In genomic region chr1:189349600-189349999, GRCh38 we compare ENCODE assay signal across 14 cellular contexts.
DNase-seq lines count a peak whose midpoint lies in the region; FAIRE-seq and TF ChIP-seq lines count a peak whose summit lies in the region.
"Had no signal": no experiment of that assay in that cellular context is flagged by ENCODE, and none has a peak within 500 bp of the region (broad histone marks: within the 10 kb centered on the region; RNA-seq: fewer than 3 reads in every experiment).

No MANE protein-coding gene starts in this region.

- CTCF ChIA-PET in endothelial cell of umbilical vein (lab: Charles Lee) = no interaction called here

- TF ChIP-seq EP300 in ovary (IDR thresholded peaks at IDR 0.05) = no peak

- H3K36me3 ChIP-seq in endothelial cell of umbilical vein (ENCODE audit: control insufficient read depth in 2 of 2, extremely low read depth in 1 of 2, insufficient read depth in 2 of 2, low read length in 2 of 2) (no peaks in the 10 kb centered on the region), neuronal stem cell (replicated peaks in 1 of 2; ENCODE audit: control insufficient read depth in 2 of 2, insufficient read depth in 2 of 2, low read length in 2 of 2) (no peaks in the 10 kb centered on the region), ovary (no peaks in the 10 kb centered on the region)
- H3K36me3 ChIP-seq: BE2C had no signal

- H3K4me3 ChIP-seq in endothelial cell of umbilical vein (replicated peaks in 1 of 3; ENCODE audit: insufficient read depth in 1 of 3, low read depth in 1 of 3, low read length in 3 of 3) (no peak overlapping the region), neuronal stem cell (ENCODE audit: low read length in 2 of 2) (no peak overlapping the region), ovary (no peak overlapping the region)
- H3K4me3 ChIP-seq: A549 had no signal

- H3K9me1 ChIP-seq in endothelial cell of umbilical vein (replicated peaks; ENCODE audit: control insufficient read depth, extremely low read depth, insufficient read depth, low read length) = no peaks in the 10 kb centered on the region

- no peak overlapping the region for H3K27ac ChIP-seq in endothelial cell of umbilical vein (ENCODE audit: insufficient read depth, low read depth, low read length)
- no peak overlapping the region for H3K27ac ChIP-seq in neuronal stem cell (replicated peaks; ENCODE audit: low read length)
- H3K27ac ChIP-seq in ovary = no peak overlapping the region
- H3K27ac ChIP-seq: A549, C4-2B had no signal

- no peak overlapping the region for H2BK120ac ChIP-seq in neuronal stem cell (ENCODE audit: low read depth, low read length)

- no peak overlapping the region for H3K14ac ChIP-seq in neuronal stem cell (ENCODE audit: low read length)

- no peak overlapping the region for H4K91ac ChIP-seq in neuronal stem cell (ENCODE audit: low read depth, low read length, poor library complexity)

- no peak overlapping the region for H3K4ac ChIP-seq in neuronal stem cell (ENCODE audit: low read length)

- H2AK5ac ChIP-seq in neuronal stem cell (ENCODE audit: low read depth, low read length) = no peak overlapping the region

- BruUV-seq in endothelial cell of umbilical vein (replicated peaks; lab: Mats Ljungman, UMichigan) = no TSS peak

- WGBS in neuronal stem cell (ENCODE audit: extremely low coverage in 2 of 2, insufficient read length in 2 of 2, insufficient replicate concordance in 1 of 2), 2 donors = no CpG with 5 or more reads among the region's 4 CpGs
- WGBS in ovary, 3 donors = 83 to 85% (median 85%) methylated on average over 4 of the region's 4 CpGs

- H3K9me3 ChIP-seq in endothelial cell of umbilical vein (replicated peaks; ENCODE audit: control insufficient read depth, insufficient read depth, low read length) = no peaks in the 10 kb centered on the region
- H3K9me3 ChIP-seq in neuronal stem cell (replicated peaks in 1 of 2; ENCODE audit: control insufficient read depth in 2 of 2, insufficient read depth in 1 of 2, low read depth in 1 of 2, low read length in 2 of 2) = no peaks in the 10 kb centered on the region
- no peaks in the 10 kb centered on the region for H3K9me3 ChIP-seq in ovary
- H3K9me3 ChIP-seq: A549, BE2C had no signal

- H3K4me2 ChIP-seq in endothelial cell of umbilical vein (ENCODE audit: insufficient read depth, low read length) (no peak overlapping the region), neuronal stem cell (ENCODE audit: insufficient read depth, low read length, poor library complexity, severe bottlenecking) (no peak overlapping the region)
- H3K4me2 ChIP-seq: A549 had no signal

- no peak overlapping the region for H3K18ac ChIP-seq in neuronal stem cell (ENCODE audit: low read length)

- H3K27me3 ChIP-seq in endothelial cell of umbilical vein (ENCODE audit: control insufficient read depth in 2 of 2, insufficient read depth in 2 of 2, low read length in 2 of 2) = no peaks in the 10 kb centered on the region
- no peaks in the 10 kb centered on the region for H3K27me3 ChIP-seq in neuronal stem cell (ENCODE audit: control insufficient read depth in 3 of 3, insufficient read depth in 3 of 3, low read depth in 1 of 3, low read length in 3 of 3)
- H3K27me3 ChIP-seq in ovary = no peaks in the 10 kb centered on the region
- H3K27me3 ChIP-seq: BE2C had no signal

- no peaks in the 10 kb centered on the region for H3K79me2 ChIP-seq in endothelial cell of umbilical vein (ENCODE audit: control insufficient read depth, insufficient read depth, low read length)

- H2BK5ac ChIP-seq in neuronal stem cell (ENCODE audit: low read length) = no peak overlapping the region

- H3K79me1 ChIP-seq in neuronal stem cell (ENCODE audit: low read depth, low read length) = no peaks in the 10 kb centered on the region

- H4K8ac ChIP-seq in neuronal stem cell (ENCODE audit: low read depth, low read length) = no peak overlapping the region

- POLR2A ChIA-PET in endothelial cell of umbilical vein (lab: Charles Lee) = no interaction called here

- no peak overlapping the region for H2BK12ac ChIP-seq in neuronal stem cell (ENCODE audit: low read length)

- intact Hi-C loops in endothelial cell of umbilical vein (cut with micrococcal nuclease) (no loop called here), ovary (cut with DNase I) (no loop called here)

- TF ChIP-seq POLR2A in endothelial cell of umbilical vein (IDR thresholded peaks at IDR 0.05; ENCODE audit: low read depth, low read length) = no peak
- no peak for TF ChIP-seq POLR2A in ovary (IDR thresholded peaks at IDR 0.05)

- FAIRE-seq in endothelial cell of umbilical vein (lab: Jason Lieb, UNC) = no peak
- FAIRE-seq: A549 had no signal

- H3K9ac ChIP-seq in endothelial cell of umbilical vein (replicated peaks; ENCODE audit: extremely low read depth, insufficient read depth, low read length) (no peak overlapping the region), neuronal stem cell (ENCODE audit: low read depth, low read length, poor library complexity) (no peak overlapping the region)

- no peak overlapping the region for H3K23ac ChIP-seq in neuronal stem cell (ENCODE audit: low read depth, low read length, poor library complexity)

- TF ChIP-seq CTCF in endothelial cell of umbilical vein (IDR thresholded peaks at IDR 0.05; ENCODE audit: extremely low read depth in 1 of 2, insufficient read depth in 1 of 2, low read depth in 1 of 2, low read length in 2 of 2) = no peak
- no peak for TF ChIP-seq CTCF in ovary (IDR thresholded peaks at IDR 0.05)

- no peaks in the 10 kb centered on the region for H4K20me1 ChIP-seq in endothelial cell of umbilical vein (replicated peaks; ENCODE audit: control insufficient read depth, extremely low read depth, insufficient read depth, low read length)

- H2BK15ac ChIP-seq in neuronal stem cell (ENCODE audit: low read length) = no peak overlapping the region

- dilution Hi-C loops in endothelial cell of umbilical vein (cut with MboI; ENCODE audit: extremely low pct_ligation_motif_present, low sequenced_read_pairs) = no loop called here

- no peaks in the 10 kb centered on the region for H3K4me1 ChIP-seq in endothelial cell of umbilical vein (ENCODE audit: control insufficient read depth, extremely low read depth, insufficient read depth, low read length)
- H3K4me1 ChIP-seq in neuronal stem cell (ENCODE audit: control insufficient read depth in 2 of 2, insufficient read depth in 1 of 2, low read depth in 1 of 2, low read length in 2 of 2) = peaks cover 0 to 3% of the 10 kb centered on the region in 2 donors
- no peaks in the 10 kb centered on the region for H3K4me1 ChIP-seq in ovary (ENCODE audit: insufficient read depth)
- H3K4me1 ChIP-seq: A549 had no signal

- DNase-seq in ELR (ENCODE audit: low read depth) (peak; percentile 22), HCEC 1CT (peak; percentile 12), endothelial cell of umbilical vein (ENCODE audit: low read depth, low spot score) (no peak), neuronal stem cell (ENCODE audit: low spot score) (no peak), ovary (no peak), NCI-H2196 treated with DMSO at 0.1 percent for 48 hours (lab: John Stamatoyannopoulos, UW; ENCODE audit: unreplicated experiment) (no peak)
- DNase-seq: BE2C; CD4-positive, alpha-beta memory T cell; DMS153; DMS79 treated with DMSO at 0.1 percent for 48 hours; EL; GF-D8 had no signal

- H2AFZ ChIP-seq in endothelial cell of umbilical vein (ENCODE audit: low read depth, low read length) (peak overlapping the region; percentile 54), neuronal stem cell (ENCODE audit: low read length) (peak overlapping the region; percentile 79)

TF ChIP-seq in endothelial cell of umbilical vein, 7 proteins besides CTCF, POLR2A, EP300 and RAD21:
- no peak for TF ChIP-seq MAX (IDR thresholded peaks at IDR 0.05; ENCODE audit: insufficient read depth, insufficient read length)
- no peak for TF ChIP-seq GATA2 (IDR thresholded peaks at IDR 0.05; ENCODE audit: insufficient read depth, insufficient read length, low read depth, low read length)
- TF ChIP-seq MYC (IDR thresholded peaks at IDR 0.05; ENCODE audit: low read depth, low read length) = no peak
- no peak for TF ChIP-seq JUN (IDR thresholded peaks at IDR 0.05; ENCODE audit: borderline replicate concordance, insufficient read depth, insufficient read length, low read depth)
- TF ChIP-seq EZH2 (IDR thresholded peaks at IDR 0.05; ENCODE audit: borderline replicate concordance, low read depth, low read length, severe bottlenecking) = no peak
- TF ChIP-seq POLR2AphosphoS5 (IDR thresholded peaks at IDR 0.05; ENCODE audit: insufficient read depth, low read depth, low read length) = no peak
- no peak for TF ChIP-seq FOS (IDR thresholded peaks at IDR 0.05; ENCODE audit: borderline replicate concordance, insufficient read depth, low read length)

Comparison
In these comparisons a context has a peak if more than half of its experiments do, and no peak if none do; other contexts are left out.
1. DNase-seq: peak in ELR (single experiment) and HCEC 1CT (single experiment); none in endothelial cell of umbilical vein (single experiment), neuronal stem cell (single experiment), ovary (0 of 5) and NCI-H2196 treated with DMSO at 0.1 percent for 48 hours (single experiment).